Comparison of ENCODE assay signal across 8 cellular contexts in genomic region chr1:151613275-151613867, GRCh38. TPM values are rescaled to one million over a fixed set of nuclear protein-coding genes. Genes with fewer than 3 reads are reported as not detected.
A peak's percentile ranks its signal among the peaks of the same experiment; 100 is the strongest.
DNase-seq lines count a peak whose midpoint lies in the region; ATAC-seq, FAIRE-seq and TF ChIP-seq lines count a peak whose summit lies in the region.

No MANE protein-coding gene starts in this region.

- H2AK5ac ChIP-seq in mesenchymal stem cell (ENCODE audit: low read length, severe bottlenecking), result no peak overlapping the region

- H3K36me3 ChIP-seq in left ventricle myocardium inferior (no peaks in the 10 kb centered on the region), K562 (ENCODE audit: control insufficient read depth, insufficient read depth, low read length) (peaks cover 5% of the 10 kb centered on the region; the same call in 1 of the 3 replicates), mesenchymal stem cell (ENCODE audit: control insufficient read depth in 1 of 2, insufficient read depth in 2 of 2, low read depth in 1 of 2, low read length in 2 of 2) (peaks cover 0 to 8% of the 10 kb centered on the region in 2 experiments), aorta (ENCODE audit: control insufficient read depth in 1 of 2, insufficient read depth in 2 of 2, low read length in 1 of 2) (no peaks in the 10 kb centered on the region)

- H3K4me1 ChIP-seq in left ventricle myocardium inferior (peaks cover 37% of the 10 kb centered on the region), K562 (replicated peaks in 1 of 2; ENCODE audit: control insufficient read depth in 2 of 2, insufficient read depth in 2 of 2, low read length in 2 of 2) (peaks cover 16 to 22% of the 10 kb centered on the region in 2 experiments; a peak in 4 of 5 replicates), mesenchymal stem cell (ENCODE audit: control insufficient read depth, insufficient read depth, low read depth, low read length) (peaks cover 6% of the 10 kb centered on the region), aorta (ENCODE audit: control insufficient read depth in 1 of 2, insufficient read depth in 2 of 2, low read length in 2 of 2) (peaks cover 0 to 3% of the 10 kb centered on the region in 2 donors)

- POLR2A ChIA-PET in K562 (lab: Yijun Ruan, JAX), result no interaction called here

- H4K91ac ChIP-seq in mesenchymal stem cell (ENCODE audit: low read length), result peak overlapping the region; percentile 53

- TF ChIP-seq CTCF in left ventricle myocardium inferior (IDR thresholded peaks at IDR 0.05; ENCODE audit: borderline replicate concordance), result no peak
- no peak for TF ChIP-seq CTCF in K562 (IDR thresholded peaks at IDR 0.05 in 2 of 3, conservative IDR thresholded peaks at IDR 0.05 in 1 of 3; ENCODE audit: insufficient read depth in 2 of 3, low read depth in 1 of 3, low read length in 3 of 3)

- no peak for FAIRE-seq in K562 (lab: Jason Lieb, UNC)

- H2AFZ ChIP-seq in K562 (ENCODE audit: low read depth, low read length) (no peak overlapping the region), mesenchymal stem cell (ENCODE audit: low read depth, low read length) (no peak overlapping the region)

- H3K4me2 ChIP-seq in K562 (ENCODE audit: insufficient read depth, low read length) (peak overlapping the region; percentile 91), mesenchymal stem cell (ENCODE audit: low read length, poor library complexity, severe bottlenecking) (peak overlapping the region; percentile 93)

- peaks cover 7% of the 10 kb centered on the region; the same call in 1 of the 2 replicates for H4K20me1 ChIP-seq in K562 (replicated peaks; ENCODE audit: control insufficient read depth, insufficient read depth, low read length)

- no peak overlapping the region for H2BK12ac ChIP-seq in mesenchymal stem cell (ENCODE audit: low read length in 2 of 2)

- H3K27ac ChIP-seq in left ventricle myocardium inferior (replicated peaks) (peak overlapping the region; percentile 94), K562 (ENCODE audit: extremely low read depth, low read depth, low read length) (no peak overlapping the region; the same call in 2 of the 3 replicates), mesenchymal stem cell (ENCODE audit: low read length, poor library complexity, severe bottlenecking) (no peak overlapping the region), aorta (ENCODE audit: low read depth in 1 of 2, low read length in 2 of 2) (no peak overlapping the region)

- BruUV-seq in K562 (replicated peaks; lab: Mats Ljungman, UMichigan), result no TSS peak

- no peak for DNase-seq in left ventricle myocardium inferior
- DNase-seq in cardiac septum (ENCODE audit: low spot score), result no peak
- DNase-seq in K562 (ENCODE audit: extremely low read depth in 1 of 4, low spot score in 3 of 4), result peak in 1 of 4 experiments; percentile 36
- DNase-seq in mesenchymal stem cell, result no peak
- no peak for DNase-seq in aorta

- CTCF ChIA-PET in K562 (lab: Yijun Ruan, JAX; ENCODE audit: low intra/inter-chr PET ratio), result no interaction called here

- H3K9me1 ChIP-seq in K562 (ENCODE audit: control insufficient read depth, insufficient read depth, low read length), result no peaks in the 10 kb centered on the region

- H3K9me3 ChIP-seq in left ventricle myocardium inferior (replicated peaks), result no peaks in the 10 kb centered on the region
- no peaks in the 10 kb centered on the region for H3K9me3 ChIP-seq in K562 (replicated peaks; ENCODE audit: control insufficient read depth, insufficient read depth, low read depth, low read length)
- H3K9me3 ChIP-seq in mesenchymal stem cell (ENCODE audit: control insufficient read depth, low read length), result no peaks in the 10 kb centered on the region
- no peaks in the 10 kb centered on the region for H3K9me3 ChIP-seq in aorta (ENCODE audit: control insufficient read depth, low read length)

- H2BK15ac ChIP-seq in mesenchymal stem cell (ENCODE audit: low read depth, poor library complexity, severe bottlenecking), result no peak overlapping the region

- H3K4me3 ChIP-seq in left ventricle myocardium inferior, result peak overlapping the region; percentile 99
- H3K4me3 ChIP-seq in K562, result peak overlapping the region; percentile 98
- peak overlapping the region; percentile 90 to 100 for H3K4me3 ChIP-seq in mesenchymal stem cell (ENCODE audit: insufficient read depth in 1 of 2, low read depth in 1 of 2, low read length in 2 of 2)
- H3K4me3 ChIP-seq in aorta (ENCODE audit: low read length in 2 of 2), result peak overlapping the region; percentile 61 to 84

- H3K27me3 ChIP-seq in left ventricle myocardium inferior (ENCODE audit: low read depth) (no peaks in the 10 kb centered on the region), K562 (ENCODE audit: control insufficient read depth in 2 of 2, insufficient read depth in 2 of 2, low read length in 2 of 2) (no peaks in the 10 kb centered on the region), mesenchymal stem cell (ENCODE audit: control insufficient read depth in 1 of 2, insufficient read depth in 1 of 2, low read length in 2 of 2) (no peaks in the 10 kb centered on the region), aorta (ENCODE audit: control insufficient read depth in 1 of 2, insufficient read depth in 2 of 2, low read length in 1 of 2) (no peaks in the 10 kb centered on the region)

- H3K14ac ChIP-seq in mesenchymal stem cell (ENCODE audit: low read length in 2 of 2), result peak overlapping the region in 1 of 2 experiments; percentile 70

- no peak for TF ChIP-seq EP300 in K562 (IDR thresholded peaks at IDR 0.05; ENCODE audit: low read length)

- in situ Hi-C loops in K562 (cut with MboI), result no loop called here

- no peak for TF ChIP-seq RAD21 in K562 (CRISPR knock-in tag; conservative IDR thresholded peaks at IDR 0.05 in 1 of 2, IDR thresholded peaks at IDR 0.05 in 1 of 2)

- no peak for TF ChIP-seq POLR2A in K562 (conservative IDR thresholded peaks at IDR 0.05)

- no peak overlapping the region for H2BK5ac ChIP-seq in mesenchymal stem cell (ENCODE audit: low read depth, low read length, poor library complexity, severe bottlenecking)

- 32% methylated on average over 13 of the region's 13 CpGs for WGBS in K562 (ENCODE audit: insufficient coverage, low coverage, missing lambda C conversion rate)
- WGBS in mesenchymal stem cell, result 13% methylated on average over 11 of the region's 13 CpGs
- WGBS in aorta, 2 donors, result 19 to 31% methylated on average over 13 of the region's 13 CpGs

- H3K9ac ChIP-seq in K562 (ENCODE audit: insufficient read depth in 1 of 2, low read depth in 2 of 2, low read length in 2 of 2) (peak overlapping the region; percentile 82 to 94; a peak in 2 of 4 replicates), mesenchymal stem cell (ENCODE audit: low read length) (peak overlapping the region; percentile 88)

- H3K23ac ChIP-seq in mesenchymal stem cell (ENCODE audit: low read length in 2 of 2), result no peak overlapping the region

- peaks cover 12% of the 10 kb centered on the region for H3K79me1 ChIP-seq in mesenchymal stem cell (replicated peaks; ENCODE audit: low read length, poor library complexity, severe bottlenecking)

- H3K4ac ChIP-seq in mesenchymal stem cell (ENCODE audit: low read depth in 1 of 2, low read length in 2 of 2), result peak overlapping the region in 1 of 2 experiments; percentile 11

- intact Hi-C loops in left ventricle myocardium inferior (cut with micrococcal nuclease), result no loop called here
- intact Hi-C loops in cardiac septum (cut with DNase I), result loop anchor here (5.0 to 10.0 kb wide), 2 partner anchors 114 to 289 kb away; partner anchors contain the start of gene PI4KB
- intact Hi-C loops in K562 (cut with micrococcal nuclease), result no loop called here
- intact Hi-C loops in aorta (cut with DNase I), result loop anchor here in 1 of 2 donors (10.0 kb wide), 1 partner anchor 71 kb away; no protein-coding TSS in a partner anchor

- H3K18ac ChIP-seq in mesenchymal stem cell (ENCODE audit: low read depth in 1 of 2, low read length in 2 of 2), result peak overlapping the region in 1 of 2 experiments; percentile 87

- H2BK120ac ChIP-seq in mesenchymal stem cell (ENCODE audit: low read depth, low read length), result no peak overlapping the region

- H4K8ac ChIP-seq in mesenchymal stem cell (ENCODE audit: low read length), result peak overlapping the region; percentile 12

- ATAC-seq in K562, result no peak
- no peak for ATAC-seq in aorta (ENCODE audit: low FRiP score)
- ATAC-seq in GM18870 (IDR thresholded peaks at IDR 0.05; ENCODE audit: unreplicated experiment), result no peak
- ATAC-seq in GM19023 (IDR thresholded peaks at IDR 0.05; ENCODE audit: unreplicated experiment), result no peak
- ATAC-seq in esophagus mucosa, result no peak

- H3K79me2 ChIP-seq in K562 (ENCODE audit: control insufficient read depth, insufficient read depth, low read length), result peaks cover 25% of the 10 kb centered on the region

TF ChIP-seq in K562, 482 proteins besides CTCF, POLR2A, EP300 and RAD21 (continues in another document):
- no peak for TF ChIP-seq WHSC1 (IDR thresholded peaks at IDR 0.05; ENCODE audit: low read length)
- no peak for TF ChIP-seq EGR1 (conservative IDR thresholded peaks at IDR 0.05)
- no peak for TF ChIP-seq E2F3 (CRISPR knock-in tag; IDR thresholded peaks at IDR 0.05)

RNA-seq across cellular contexts. Expression of gene SNX27, which starts 1.5 kb away (rescaled TPM):
- total RNA-seq in left ventricle myocardium inferior, result 31.8 TPM
- total RNA-seq in cardiac septum, result 33.5 TPM
- 29.2 and 73.2 TPM in 2 replicates for total RNA-seq in K562 (2011; cell fraction: chromatin; rRNA removed; ENCODE audit: low replicate concordance)
- total RNA-seq in K562 (2011; cell fraction: nucleolus; rRNA removed), result 15.2 and 18.3 TPM in 2 replicates
- 50.2 and 74.7 TPM in 2 replicates for total RNA-seq in K562 (2011; cell fraction: nucleoplasm; rRNA removed)
- 9.0 and 9.6 TPM in 2 replicates for total RNA-seq in K562 (2014; rRNA removed)
- total RNA-seq in K562 (2014; rRNA removed; fragmentation: Illumina TruSeq; extraction: Trizol), result 11.1 and 14.8 TPM in 2 replicates
- 10.4 and 10.6 TPM in 2 replicates for total RNA-seq in K562 (2015; rRNA removed; fragmentation: Illumina TruSeq; extraction: Trizol)
- total RNA-seq in K562 (2021), result 15.3 and 18.7 TPM in 2 replicates
- 13.2 and 13.6 TPM in 2 replicates for polyA plus RNA-seq in K562 (2011; rRNA removed)
- polyA plus RNA-seq in K562 (2011; cell fraction: cytosol; rRNA removed), result 5.9 and 9.6 TPM in 2 replicates
- 11.6 and 14.7 TPM in 2 replicates for polyA plus RNA-seq in K562 (2011; cell fraction: nucleus; rRNA removed)
- polyA plus RNA-seq in K562 (2012), result 2.9 and 5.1 TPM in 2 replicates
- polyA plus RNA-seq in K562 (2014; fragmentation: Illumina TruSeq; extraction: Trizol), result 5.1 and 6.8 TPM in 2 replicates
- 10 to 100 TPM in 1 of 2 experiments, 1 to 10 TPM in 1; 4.5 to 10.1 TPM for polyA plus RNA-seq in K562 (2014; fragmentation: Nextera tagmentation; extraction: Ambion mirVana)
- polyA plus RNA-seq in K562 (2014; rRNA removed), result 7.6 and 8.3 TPM in 2 replicates
- 38.1 and 44.0 TPM in 2 replicates for polyA minus RNA-seq in K562 (2011; rRNA and poly(A)+ RNA removed)
- polyA minus RNA-seq in K562 (2011; cell fraction: cytosol; rRNA and poly(A)+ RNA removed), result 16.7 and 20.4 TPM in 2 replicates
- 7.3 and 13.8 TPM in 2 replicates for polyA minus RNA-seq in K562 (2011; cell fraction: nucleus; rRNA and poly(A)+ RNA removed)
- polyA plus RNA-seq in mesenchymal stem cell (2013, experiment 1 of 2), result 19.7 TPM
- polyA plus RNA-seq in mesenchymal stem cell (2013, experiment 2 of 2), result 18.9 TPM
- 10 to 100 TPM; 34.7 to 48.0 TPM for total RNA-seq in aorta
- 1 to 10 TPM; 5.6 to 6.4 TPM for polyA plus RNA-seq in aorta
- total RNA-seq in esophagus mucosa, result 16.4 TPM
